Comparison of ENCODE assay signal across 1 cellular context in the genomic region with DNA sequence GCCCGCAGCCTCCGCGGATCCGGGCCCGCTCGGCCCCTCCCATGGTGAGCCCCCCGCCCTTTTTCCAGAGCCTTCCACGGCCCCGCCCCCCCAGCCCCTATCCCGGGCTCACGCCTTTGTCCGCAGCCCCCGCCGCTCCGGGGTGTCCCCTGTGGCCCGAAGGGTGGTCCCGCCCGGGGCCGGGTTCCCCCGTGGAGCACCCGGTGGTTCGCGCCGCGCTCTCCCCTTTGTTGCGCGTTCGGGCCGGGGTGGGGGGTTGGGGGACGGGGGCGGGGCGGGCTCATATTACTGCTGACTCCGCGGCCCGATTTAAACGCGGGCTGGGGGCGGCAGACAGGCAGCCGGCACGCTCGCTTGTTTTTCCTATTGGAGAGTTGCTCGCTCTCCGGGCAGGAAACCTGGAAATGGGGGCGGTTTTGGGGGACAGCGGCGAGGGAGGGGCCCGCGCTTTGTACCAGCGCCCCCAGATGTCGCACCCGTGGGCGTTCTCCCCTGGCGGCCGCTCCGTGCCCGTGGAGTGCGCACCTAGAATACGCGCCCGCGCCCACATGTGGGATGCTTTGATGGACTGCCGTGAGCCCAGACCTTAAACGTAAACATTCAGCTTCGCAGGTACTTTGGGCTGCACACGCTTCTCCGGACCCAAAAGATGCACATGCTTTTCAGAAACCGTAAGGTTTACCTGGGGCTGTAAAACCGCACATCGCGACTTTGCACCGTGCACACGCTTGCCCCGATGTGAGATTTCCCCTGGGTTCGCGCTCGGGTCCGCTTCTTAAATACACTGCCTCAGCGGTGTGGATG.
A peak's percentile ranks its signal among the peaks of the same experiment; 100 is the strongest.
TF ChIP-seq lines count a peak whose summit lies in the region.

No MANE protein-coding gene starts in this region.

TF ChIP-seq in HEK293, 187 proteins besides CTCF, POLR2A, EP300 and RAD21 (continues in another document):
- no peak for TF ChIP-seq ZNF518A (tag by site-specific recombination; conservative IDR thresholded peaks at IDR 0.05; ENCODE audit: low read depth)
- TF ChIP-seq ZBTB10 (tag by site-specific recombination; IDR thresholded peaks at IDR 0.05) = peak; percentile 21; the same call in 1 of the 2 replicates
- peak; percentile 77 for TF ChIP-seq EGR2 (tag by site-specific recombination; IDR thresholded peaks at IDR 0.05; ENCODE audit: low read depth)
- TF ChIP-seq ZBTB26 (tag by site-specific recombination; optimal IDR thresholded peaks at IDR 0.05) = peak; percentile 85
- TF ChIP-seq ZNF654 (tag by site-specific recombination; IDR thresholded peaks at IDR 0.05; ENCODE audit: low read depth) = no peak
- no peak for TF ChIP-seq ZNF26 (tag by site-specific recombination; IDR thresholded peaks at IDR 0.05)
- TF ChIP-seq ZNF112 (tag by site-specific recombination; IDR thresholded peaks at IDR 0.05) = no peak
- peak; percentile 67 for TF ChIP-seq ZBTB8A (tag by site-specific recombination; IDR thresholded peaks at IDR 0.05)
- TF ChIP-seq ZNF449 (tag by site-specific recombination; IDR thresholded peaks at IDR 0.05) = 0 out of 2 replicates have a peak, but pooled peaks have one; percentile 39
- TF ChIP-seq, protein P1, sequence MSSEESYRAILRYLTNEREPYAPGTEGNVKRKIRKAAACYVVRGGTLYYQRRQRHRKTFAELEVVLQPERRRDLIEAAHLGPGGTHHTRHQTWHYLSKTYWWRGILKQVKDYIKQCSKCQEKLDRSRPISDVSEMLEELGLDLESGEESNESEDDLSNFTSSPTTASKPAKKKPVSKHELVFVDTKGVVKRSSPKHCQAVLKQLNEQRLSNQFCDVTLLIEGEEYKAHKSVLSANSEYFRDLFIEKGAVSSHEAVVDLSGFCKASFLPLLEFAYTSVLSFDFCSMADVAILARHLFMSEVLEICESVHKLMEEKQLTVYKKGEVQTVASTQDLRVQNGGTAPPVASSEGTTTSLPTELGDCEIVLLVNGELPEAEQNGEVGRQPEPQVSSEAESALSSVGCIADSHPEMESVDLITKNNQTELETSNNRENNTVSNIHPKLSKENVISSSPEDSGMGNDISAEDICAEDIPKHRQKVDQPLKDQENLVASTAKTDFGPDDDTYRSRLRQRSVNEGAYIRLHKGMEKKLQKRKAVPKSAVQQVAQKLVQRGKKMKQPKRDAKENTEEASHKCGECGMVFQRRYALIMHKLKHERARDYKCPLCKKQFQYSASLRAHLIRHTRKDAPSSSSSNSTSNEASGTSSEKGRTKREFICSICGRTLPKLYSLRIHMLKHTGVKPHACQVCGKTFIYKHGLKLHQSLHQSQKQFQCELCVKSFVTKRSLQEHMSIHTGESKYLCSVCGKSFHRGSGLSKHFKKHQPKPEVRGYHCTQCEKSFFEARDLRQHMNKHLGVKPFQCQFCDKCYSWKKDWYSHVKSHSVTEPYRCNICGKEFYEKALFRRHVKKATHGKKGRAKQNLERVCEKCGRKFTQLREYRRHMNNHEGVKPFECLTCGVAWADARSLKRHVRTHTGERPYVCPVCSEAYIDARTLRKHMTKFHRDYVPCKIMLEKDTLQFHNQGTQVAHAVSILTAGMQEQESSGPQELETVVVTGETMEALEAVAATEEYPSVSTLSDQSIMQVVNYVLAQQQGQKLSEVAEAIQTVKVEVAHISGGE (tag by site-specific recombination; conservative IDR thresholded peaks at IDR 0.05; ENCODE audit: low read depth) = 0 out of 2 replicates have a peak, but pooled peaks have one; percentile 37
- 0 out of 2 replicates have a peak, but pooled peaks have one; percentile 39 for TF ChIP-seq ZNF423 (tag by site-specific recombination; IDR thresholded peaks at IDR 0.05)
- TF ChIP-seq GLIS1 (tag by site-specific recombination; IDR thresholded peaks at IDR 0.05) = no peak
- TF ChIP-seq HOXD13 (CRISPR knock-in tag; IDR thresholded peaks at IDR 0.05; ENCODE audit: borderline replicate concordance) = no peak
- TF ChIP-seq ZNF391 (tag by site-specific recombination; IDR thresholded peaks at IDR 0.05; ENCODE audit: borderline replicate concordance, low read depth) = peak; percentile 25; the same call in 1 of the 2 replicates
- TF ChIP-seq ZFP3 (tag by site-specific recombination; IDR thresholded peaks at IDR 0.05; ENCODE audit: low read depth) = no peak
- TF ChIP-seq AEBP2 (tag by site-specific recombination; IDR thresholded peaks at IDR 0.05; ENCODE audit: borderline replicate concordance) = no peak
- TF ChIP-seq, protein P2, sequence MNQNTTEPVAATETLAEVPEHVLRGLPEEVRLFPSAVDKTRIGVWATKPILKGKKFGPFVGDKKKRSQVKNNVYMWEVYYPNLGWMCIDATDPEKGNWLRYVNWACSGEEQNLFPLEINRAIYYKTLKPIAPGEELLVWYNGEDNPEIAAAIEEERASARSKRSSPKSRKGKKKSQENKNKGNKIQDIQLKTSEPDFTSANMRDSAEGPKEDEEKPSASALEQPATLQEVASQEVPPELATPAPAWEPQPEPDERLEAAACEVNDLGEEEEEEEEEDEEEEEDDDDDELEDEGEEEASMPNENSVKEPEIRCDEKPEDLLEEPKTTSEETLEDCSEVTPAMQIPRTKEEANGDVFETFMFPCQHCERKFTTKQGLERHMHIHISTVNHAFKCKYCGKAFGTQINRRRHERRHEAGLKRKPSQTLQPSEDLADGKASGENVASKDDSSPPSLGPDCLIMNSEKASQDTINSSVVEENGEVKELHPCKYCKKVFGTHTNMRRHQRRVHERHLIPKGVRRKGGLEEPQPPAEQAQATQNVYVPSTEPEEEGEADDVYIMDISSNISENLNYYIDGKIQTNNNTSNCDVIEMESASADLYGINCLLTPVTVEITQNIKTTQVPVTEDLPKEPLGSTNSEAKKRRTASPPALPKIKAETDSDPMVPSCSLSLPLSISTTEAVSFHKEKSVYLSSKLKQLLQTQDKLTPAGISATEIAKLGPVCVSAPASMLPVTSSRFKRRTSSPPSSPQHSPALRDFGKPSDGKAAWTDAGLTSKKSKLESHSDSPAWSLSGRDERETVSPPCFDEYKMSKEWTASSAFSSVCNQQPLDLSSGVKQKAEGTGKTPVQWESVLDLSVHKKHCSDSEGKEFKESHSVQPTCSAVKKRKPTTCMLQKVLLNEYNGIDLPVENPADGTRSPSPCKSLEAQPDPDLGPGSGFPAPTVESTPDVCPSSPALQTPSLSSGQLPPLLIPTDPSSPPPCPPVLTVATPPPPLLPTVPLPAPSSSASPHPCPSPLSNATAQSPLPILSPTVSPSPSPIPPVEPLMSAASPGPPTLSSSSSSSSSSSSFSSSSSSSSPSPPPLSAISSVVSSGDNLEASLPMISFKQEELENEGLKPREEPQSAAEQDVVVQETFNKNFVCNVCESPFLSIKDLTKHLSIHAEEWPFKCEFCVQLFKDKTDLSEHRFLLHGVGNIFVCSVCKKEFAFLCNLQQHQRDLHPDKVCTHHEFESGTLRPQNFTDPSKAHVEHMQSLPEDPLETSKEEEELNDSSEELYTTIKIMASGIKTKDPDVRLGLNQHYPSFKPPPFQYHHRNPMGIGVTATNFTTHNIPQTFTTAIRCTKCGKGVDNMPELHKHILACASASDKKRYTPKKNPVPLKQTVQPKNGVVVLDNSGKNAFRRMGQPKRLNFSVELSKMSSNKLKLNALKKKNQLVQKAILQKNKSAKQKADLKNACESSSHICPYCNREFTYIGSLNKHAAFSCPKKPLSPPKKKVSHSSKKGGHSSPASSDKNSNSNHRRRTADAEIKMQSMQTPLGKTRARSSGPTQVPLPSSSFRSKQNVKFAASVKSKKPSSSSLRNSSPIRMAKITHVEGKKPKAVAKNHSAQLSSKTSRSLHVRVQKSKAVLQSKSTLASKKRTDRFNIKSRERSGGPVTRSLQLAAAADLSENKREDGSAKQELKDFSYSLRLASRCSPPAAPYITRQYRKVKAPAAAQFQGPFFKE (tag by site-specific recombination; IDR thresholded peaks at IDR 0.05; ENCODE audit: borderline replicate concordance) = no peak
- TF ChIP-seq ZXDB (tag by site-specific recombination; IDR thresholded peaks at IDR 0.05) = 0 out of 2 replicates have a peak, but pooled peaks have one; percentile 37
- no peak for TF ChIP-seq ZNF202 (tag by site-specific recombination; IDR thresholded peaks at IDR 0.05; ENCODE audit: borderline replicate concordance)
- no peak for TF ChIP-seq KLF16 (tag by site-specific recombination; IDR thresholded peaks at IDR 0.05)
